In the genomic region with DNA sequence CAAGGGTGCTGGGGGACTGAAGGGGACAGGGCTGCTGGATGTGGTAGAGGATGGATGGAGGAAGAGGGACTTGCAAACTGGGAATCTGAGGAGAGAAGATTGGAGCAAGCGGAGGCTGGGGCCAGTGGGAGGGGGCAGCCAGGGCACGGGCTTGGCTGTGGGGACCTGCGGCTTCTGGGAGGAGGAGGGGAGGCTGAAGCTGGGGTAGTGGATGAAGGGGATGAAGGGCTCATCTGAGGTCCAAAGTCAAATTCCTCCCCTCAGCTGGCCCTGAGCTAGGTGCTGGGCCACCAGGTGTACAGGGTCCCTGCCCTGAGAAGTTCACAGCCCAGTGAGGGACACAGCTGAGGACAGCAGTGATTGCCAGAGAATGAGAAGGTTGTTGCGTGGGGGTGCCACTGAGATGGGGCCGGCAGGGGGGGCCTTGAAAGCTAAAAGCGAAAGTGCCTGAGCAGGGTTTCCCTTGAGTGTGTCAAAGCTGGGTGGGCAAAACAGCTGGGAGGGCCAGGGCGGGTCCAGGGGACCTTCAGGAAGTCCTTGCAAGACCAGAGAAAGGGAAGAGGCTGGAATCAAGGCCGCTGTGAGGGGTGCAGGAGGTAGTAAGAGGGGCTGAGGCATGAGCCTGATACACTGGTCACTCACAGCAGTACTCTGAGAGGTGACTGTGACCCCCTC, we compare ENCODE assay signal across 27 cellular contexts.
A peak's percentile ranks its signal among the peaks of the same experiment; 100 is the strongest.
DNase-seq lines count a peak whose midpoint lies in the region; ATAC-seq and TF ChIP-seq lines count a peak whose summit lies in the region.
"Had no signal": no experiment of that assay in that cellular context is flagged by ENCODE, and none has a peak within 500 bp of the region (broad histone marks: within the 10 kb centered on the region; RNA-seq: fewer than 3 reads in every experiment).

No MANE protein-coding gene starts in this region.

- no peaks in the 10 kb centered on the region for H3F3A ChIP-seq in MM.1S (ENCODE audit: insufficient read depth, low read length)

- no peaks in the 10 kb centered on the region for H3K36me3 Mint-ChIP-seq in glutamatergic neuron (ENCODE audit: unreplicated experiment)
- H3K36me3 Mint-ChIP-seq: activated naive CD8-positive, alpha-beta T cell treated with anti-CD3 and anti-CD28 coated beads, Interleukin-2, amount 10 ng/mL, durations not matched to agents 7 days and 5 days; naive B cell had no signal

- no peak overlapping the region for H2AFZ ChIP-seq in MM.1S (ENCODE audit: low read length)

- H4K20me1 ChIP-seq in MM.1S (ENCODE audit: insufficient read depth, low read length): no peaks in the 10 kb centered on the region
- H4K20me1 ChIP-seq: BLaER1 had no signal

- POLR2A ChIA-PET in HEK293T (lab: Yijun Ruan, JAX): no interaction called here

- no peak overlapping the region for H3K9ac ChIP-seq in MM.1S (ENCODE audit: low read length)
- H3K9ac ChIP-seq: BLaER1 had no signal

- DNase-seq in cardiac septum (ENCODE audit: low spot score): peak; percentile 36
- no peak for DNase-seq in left ventricle myocardium inferior
- peak; percentile 6 for DNase-seq in HuH-7.5 (ENCODE audit: low spot score)
- DNase-seq in mesenteric fat pad (ENCODE audit: low spot score): peak; percentile 73
- peak; percentile 31 to 64 for DNase-seq in aorta
- no peak for DNase-seq in HEK293T (ENCODE audit: extremely low spot score)
- no peak for DNase-seq in glutamatergic neuron
- DNase-seq in MM.1S: no peak
- DNase-seq: ACHN; activated CD4-positive, alpha-beta T cell treated with anti-CD3 and anti-CD28 coated beads for 4 hours; activated naive CD8-positive, alpha-beta T cell treated with anti-CD3 and anti-CD28 coated beads, Interleukin-2, amount 10 ng/mL, durations not matched to agents 7 days and 5 days; central memory CD4-positive, alpha-beta T cell; DMS79 treated with DMSO at 0.1 percent for 48 hours; GF-D8; left ventricle myocardium superior; naive B cell; NCI-H1694; NCI-H446 treated with DMSO at 0.1 percent for 48 hours; occipital lobe; thyroid gland had no signal

- H3K4me3 ChIP-seq in left ventricle myocardium inferior: no peak overlapping the region
- H3K4me3 ChIP-seq in aorta (ENCODE audit: low read length in 2 of 2): no peak overlapping the region
- no peak overlapping the region for H3K4me3 ChIP-seq in MM.1S (ENCODE audit: low read length)
- H3K4me3 ChIP-seq: BLaER1, SK-N-MC, thyroid gland had no signal

- 92 to 93% methylated on average over 8 of the region's 8 CpGs for WGBS in aorta, 2 donors

- no peak overlapping the region for H3K4me3 Mint-ChIP-seq in glutamatergic neuron (ENCODE audit: unreplicated experiment)
- H3K4me3 Mint-ChIP-seq: activated naive CD8-positive, alpha-beta T cell treated with anti-CD3 and anti-CD28 coated beads, Interleukin-2, amount 10 ng/mL, durations not matched to agents 7 days and 5 days; mesothelial cell of epicardium; stimulated activated naive CD8-positive, alpha-beta T cell treated with anti-CD3 and anti-CD28 coated beads, Interleukin-15, Interleukin-2, amounts not matched to agents 100 ng/mL and 50 ng/mL, for 24 hours had no signal

- peaks cover 4% of the 10 kb centered on the region for H3K9me3 Mint-ChIP-seq in glutamatergic neuron (ENCODE audit: unreplicated experiment)
- H3K9me3 Mint-ChIP-seq: activated naive CD8-positive, alpha-beta T cell treated with anti-CD3 and anti-CD28 coated beads, Interleukin-2, amount 10 ng/mL, durations not matched to agents 7 days and 5 days; mesothelial cell of epicardium; stimulated activated naive CD8-positive, alpha-beta T cell treated with anti-CD3 and anti-CD28 coated beads, Interleukin-15, Interleukin-2, amounts not matched to agents 100 ng/mL and 50 ng/mL, for 24 hours had no signal

- H3K27ac ChIP-seq in left ventricle myocardium inferior (replicated peaks) (no peak overlapping the region), aorta (ENCODE audit: low read depth in 1 of 2, low read length in 2 of 2) (no peak overlapping the region), MM.1S (ENCODE audit: low read length) (no peak overlapping the region)
- H3K27ac ChIP-seq: BLaER1, HL-60, RWPE1, SK-N-MC, thyroid gland had no signal

- CTCF ChIA-PET in HEK293T (lab: Yijun Ruan, JAX): no interaction called here

- H3K27me3 ChIP-seq in left ventricle myocardium inferior (ENCODE audit: low read depth) (peaks cover 64% of the 10 kb centered on the region), aorta (ENCODE audit: control insufficient read depth in 1 of 2, insufficient read depth in 2 of 2, low read length in 1 of 2) (no peaks in the 10 kb centered on the region), MM.1S (replicated peaks; ENCODE audit: insufficient read depth, low read length) (peaks cover 57% of the 10 kb centered on the region)
- H3K27me3 ChIP-seq: BLaER1, thyroid gland had no signal

- no peak for TF ChIP-seq CTCF in left ventricle myocardium inferior (IDR thresholded peaks at IDR 0.05; ENCODE audit: borderline replicate concordance)
- TF ChIP-seq CTCF in glutamatergic neuron (IDR thresholded peaks at IDR 0.05; ENCODE audit: partially characterized antibody, unreplicated experiment): no peak
- TF ChIP-seq CTCF in MM.1S (IDR thresholded peaks at IDR 0.05; ENCODE audit: low read length): no peak

- no peaks in the 10 kb centered on the region for H3K79me2 ChIP-seq in MM.1S (ENCODE audit: low read length)

- intact Hi-C loops in cardiac septum (cut with DNase I) (no loop called here), left ventricle myocardium inferior (cut with micrococcal nuclease) (no loop called here), aorta (cut with DNase I) (no loop called here)

- no peaks in the 10 kb centered on the region for H3K9me2 ChIP-seq in MM.1S (replicated peaks; ENCODE audit: insufficient read depth, low read length)

- no peak for ATAC-seq in aorta (ENCODE audit: low FRiP score)
- ATAC-seq: HCT116, left ventricle myocardium superior had no signal

- H3K36me3 ChIP-seq in left ventricle myocardium inferior: no peaks in the 10 kb centered on the region
- no peaks in the 10 kb centered on the region for H3K36me3 ChIP-seq in aorta (ENCODE audit: control insufficient read depth in 1 of 2, insufficient read depth in 2 of 2, low read length in 1 of 2)
- no peaks in the 10 kb centered on the region for H3K36me3 ChIP-seq in MM.1S (replicated peaks; ENCODE audit: insufficient read depth, low read length)
- H3K36me3 ChIP-seq: BLaER1, thyroid gland had no signal

- no peak overlapping the region for H3K4me2 ChIP-seq in MM.1S (ENCODE audit: low read depth, low read length)

- H3K27ac Mint-ChIP-seq in glutamatergic neuron (ENCODE audit: unreplicated experiment): no peak overlapping the region
- H3K27ac Mint-ChIP-seq: activated naive CD8-positive, alpha-beta T cell treated with anti-CD3 and anti-CD28 coated beads, Interleukin-2, amount 10 ng/mL, durations not matched to agents 7 days and 5 days; mesothelial cell of epicardium; stimulated activated naive CD8-positive, alpha-beta T cell treated with anti-CD3 and anti-CD28 coated beads, Interleukin-15, Interleukin-2, amounts not matched to agents 100 ng/mL and 50 ng/mL, for 24 hours had no signal

- H3K27me3 Mint-ChIP-seq in glutamatergic neuron (ENCODE audit: unreplicated experiment): peaks cover 5% of the 10 kb centered on the region

- H3K4me1 ChIP-seq in left ventricle myocardium inferior: no peaks in the 10 kb centered on the region
- H3K4me1 ChIP-seq in aorta (ENCODE audit: control insufficient read depth in 1 of 2, insufficient read depth in 2 of 2, low read length in 2 of 2): no peaks in the 10 kb centered on the region
- no peaks in the 10 kb centered on the region for H3K4me1 ChIP-seq in MM.1S (ENCODE audit: low read length)
- H3K4me1 ChIP-seq: thyroid gland had no signal

- no peaks in the 10 kb centered on the region for H3K4me1 Mint-ChIP-seq in glutamatergic neuron (ENCODE audit: low read depth, unreplicated experiment)
- H3K4me1 Mint-ChIP-seq: activated naive CD8-positive, alpha-beta T cell treated with anti-CD3 and anti-CD28 coated beads, Interleukin-2, amount 10 ng/mL, durations not matched to agents 7 days and 5 days; mesothelial cell of epicardium had no signal

- H3K9me3 ChIP-seq in left ventricle myocardium inferior (replicated peaks) (no peaks in the 10 kb centered on the region), aorta (ENCODE audit: control insufficient read depth, low read length) (no peaks in the 10 kb centered on the region), MM.1S (replicated peaks; ENCODE audit: insufficient read depth, low read length) (no peaks in the 10 kb centered on the region)
- H3K9me3 ChIP-seq: BLaER1, thyroid gland had no signal

TF ChIP-seq in HEK293T, 16 proteins besides CTCF, POLR2A, EP300 and RAD21:
- TF ChIP-seq ARNT (IDR thresholded peaks at IDR 0.05): no peak
- no peak for TF ChIP-seq TARDBP (IDR thresholded peaks at IDR 0.05)
- TF ChIP-seq SUZ12 (IDR thresholded peaks at IDR 0.05): no peak
- TF ChIP-seq LEF1 (IDR thresholded peaks at IDR 0.05; ENCODE audit: borderline replicate concordance): no peak
- no peak for TF ChIP-seq FOXA1 (IDR thresholded peaks at IDR 0.05)
- TF ChIP-seq CTBP1 (IDR thresholded peaks at IDR 0.05; ENCODE audit: borderline replicate concordance): no peak
- TF ChIP-seq L3MBTL2 (conservative IDR thresholded peaks at IDR 0.05): no peak
- TF ChIP-seq, protein P1, sequence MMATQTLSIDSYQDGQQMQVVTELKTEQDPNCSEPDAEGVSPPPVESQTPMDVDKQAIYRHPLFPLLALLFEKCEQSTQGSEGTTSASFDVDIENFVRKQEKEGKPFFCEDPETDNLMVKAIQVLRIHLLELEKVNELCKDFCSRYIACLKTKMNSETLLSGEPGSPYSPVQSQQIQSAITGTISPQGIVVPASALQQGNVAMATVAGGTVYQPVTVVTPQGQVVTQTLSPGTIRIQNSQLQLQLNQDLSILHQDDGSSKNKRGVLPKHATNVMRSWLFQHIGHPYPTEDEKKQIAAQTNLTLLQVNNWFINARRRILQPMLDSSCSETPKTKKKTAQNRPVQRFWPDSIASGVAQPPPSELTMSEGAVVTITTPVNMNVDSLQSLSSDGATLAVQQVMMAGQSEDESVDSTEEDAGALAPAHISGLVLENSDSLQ (IDR thresholded peaks at IDR 0.05): no peak
- TF ChIP-seq ZNF384 (IDR thresholded peaks at IDR 0.05): no peak
- no peak for TF ChIP-seq FOXK2 (IDR thresholded peaks at IDR 0.05)
- no peak for TF ChIP-seq BHLHE40 (IDR thresholded peaks at IDR 0.05; ENCODE audit: borderline replicate concordance)
- no peak for TF ChIP-seq NFRKB (IDR thresholded peaks at IDR 0.05)
- no peak for TF ChIP-seq HDGF (IDR thresholded peaks at IDR 0.05; ENCODE audit: borderline replicate concordance)
- TF ChIP-seq SP1 (IDR thresholded peaks at IDR 0.05): no peak
- TF ChIP-seq ELF4 (IDR thresholded peaks at IDR 0.05): no peak
- TF ChIP-seq FOXM1 (IDR thresholded peaks at IDR 0.05; ENCODE audit: borderline replicate concordance): no peak

Comparison
In these comparisons a context has a peak if more than half of its experiments do, and no peak if none do; other contexts are left out.
1. DNase-seq: peak in cardiac septum (single experiment), HuH-7.5 (single experiment), mesenteric fat pad (single experiment) and aorta (2 of 2); none in left ventricle myocardium inferior (single experiment), HEK293T (single experiment), glutamatergic neuron (single experiment) and MM.1S (single experiment).